Comparison of ENCODE assay signal across 18 cellular contexts in the genomic region with DNA sequence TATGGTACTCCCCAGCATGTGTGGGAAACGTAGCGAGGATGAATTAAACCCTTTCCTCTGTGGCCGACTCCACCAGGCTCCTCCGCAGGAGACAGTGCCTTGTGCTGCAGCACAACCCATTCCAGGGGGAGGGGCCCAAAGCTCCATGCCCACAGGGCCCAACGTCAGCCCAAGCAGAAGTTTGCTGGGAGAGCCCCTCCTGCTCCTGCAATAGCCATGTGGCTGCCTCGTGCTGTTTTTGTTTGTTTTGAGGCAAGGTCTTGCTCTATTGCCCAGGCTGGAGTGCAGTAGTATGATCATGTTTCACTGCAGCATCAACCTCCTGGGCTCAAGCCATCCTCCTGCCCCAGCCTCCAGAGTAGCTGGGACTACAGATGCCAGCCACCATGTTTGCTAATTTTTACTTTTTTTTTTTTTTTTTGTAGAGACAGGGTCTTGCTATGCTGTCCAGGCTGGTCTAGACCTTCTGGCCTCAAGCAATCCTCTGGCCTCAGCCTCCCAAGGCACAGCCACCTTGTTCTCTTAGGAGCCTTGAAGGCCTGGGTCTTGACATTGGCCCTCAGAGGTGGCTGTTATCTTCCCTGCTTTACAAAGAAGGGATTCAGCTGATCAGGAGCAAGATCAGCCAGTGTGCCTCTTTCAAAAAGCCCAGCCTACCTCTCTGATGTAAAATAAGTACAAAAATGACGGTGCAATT.
"Had no signal": no experiment of that assay in that cellular context is flagged by ENCODE, and none has a peak within 500 bp of the region (broad histone marks: within the 10 kb centered on the region; RNA-seq: fewer than 3 reads in every experiment).

No MANE protein-coding gene starts in this region.

- H3K9me3 Mint-ChIP-seq: endodermal cell, mesothelial cell of epicardium, neural progenitor cell, T-cell had no signal

- H3K4me2 ChIP-seq: neural progenitor cell had no signal

- H3K27me3 ChIP-seq: adrenal gland, cardiac muscle cell, neural progenitor cell, ovary had no signal

- H3K4me3 Mint-ChIP-seq: endodermal cell, mesothelial cell of epicardium, neural progenitor cell had no signal

- ATAC-seq: gastrocnemius medialis, heart left ventricle, left colon had no signal

- H3K9me3 ChIP-seq: adrenal gland, gastrocnemius medialis, heart left ventricle, ovary, stomach had no signal

- DNase-seq: activated CD4-positive, alpha-beta memory T cell treated with anti-CD3 and anti-CD28 coated beads, Interleukin-2, amount 10 ng/mL, durations not matched to agents 7 days and 5 days; activated CD4-positive, alpha-beta T cell treated with anti-CD3 and anti-CD28 coated beads for 1 hour; activated naive CD4-positive, alpha-beta T cell treated with Interleukin-2 at 50 U/mL for 16 hours; adrenal gland; endodermal cell; gastrocnemius medialis; heart left ventricle; immature natural killer cell; left colon; ovary; stimulated activated CD4-positive, alpha-beta T cell treated with anti-CD3 and anti-CD28 coated beads, Interleukin-1b, Interleukin-23, amount 100 ng/mL, for 48 hours; stomach; T-cell; T1000 had no signal

- H3K4me3 ChIP-seq: adrenal gland, cardiac muscle cell, gastrocnemius medialis, lung, neural progenitor cell, ovary had no signal

- H3K4me1 ChIP-seq: gastrocnemius medialis, neural progenitor cell had no signal

- H2AFZ ChIP-seq: neural progenitor cell had no signal

- H3K9ac ChIP-seq: neural progenitor cell had no signal

- H3K27ac ChIP-seq: adrenal gland, cardiac muscle cell, gastrocnemius medialis, heart left ventricle, neural progenitor cell, ovary, stomach had no signal

- H3K36me3 Mint-ChIP-seq: immature natural killer cell, T-cell had no signal

- H3K36me3 ChIP-seq: adrenal gland, cardiac muscle cell, gastrocnemius medialis, heart left ventricle, neural progenitor cell, ovary, stomach had no signal

- H3K27ac Mint-ChIP-seq: activated CD4-positive, alpha-beta memory T cell treated with anti-CD3 and anti-CD28 coated beads, Interleukin-2, amount 10 ng/mL, durations not matched to agents 7 days and 5 days; endodermal cell; mesothelial cell of epicardium; T-cell had no signal
